ENCODE assay signal across 8 cellular contexts in the genomic region with DNA sequence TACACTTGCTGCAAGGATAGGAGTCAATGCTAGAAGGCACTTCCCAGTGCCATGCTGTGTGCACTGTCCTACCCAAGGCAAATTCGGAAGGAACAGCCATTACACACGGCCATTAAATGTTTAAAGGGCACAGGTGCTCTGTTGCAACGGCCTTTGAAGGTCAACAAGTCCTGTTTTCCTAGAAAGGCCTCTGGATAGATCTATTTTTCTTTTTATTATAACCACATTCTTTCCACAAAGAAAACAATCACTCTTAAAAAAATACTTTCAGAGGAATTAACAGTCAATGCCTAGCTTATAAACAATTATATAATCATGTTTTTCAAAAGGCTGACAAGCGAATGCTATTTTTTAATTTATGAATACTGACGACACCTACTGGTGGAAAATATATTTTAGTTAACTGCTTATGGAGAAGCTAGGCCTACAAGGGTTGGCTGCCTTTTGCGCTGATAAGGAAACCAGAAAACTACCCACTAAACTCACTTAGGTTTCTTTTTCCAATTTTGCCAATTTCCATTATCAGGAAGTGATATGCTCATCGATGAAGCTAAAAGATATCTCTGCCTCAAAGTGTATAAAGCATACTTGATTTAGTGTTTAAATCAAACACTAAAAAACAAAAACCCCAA. TPM values are rescaled to one million over a fixed set of nuclear protein-coding genes. Genes with fewer than 3 reads are reported as not detected.
A peak's percentile ranks its signal among the peaks of the same experiment; 100 is the strongest.
DNase-seq lines count a peak whose midpoint lies in the region; ATAC-seq, FAIRE-seq and TF ChIP-seq lines count a peak whose summit lies in the region.

No MANE protein-coding gene starts in this region.

- peak; percentile 61 for TF ChIP-seq CTCF in A549 (IDR thresholded peaks at IDR 0.05)
- peak; percentile 43; the same call in 1 of the 3 replicates for TF ChIP-seq CTCF in GM12872 (IDR thresholded peaks at IDR 0.05; ENCODE audit: insufficient read depth, low read depth, low read length)
- peak; percentile 81 for TF ChIP-seq CTCF in activated CD8-positive, alpha-beta T cell treated with anti-CD3 and anti-CD28 coated beads for 36 hours (IDR thresholded peaks at IDR 0.05)
- TF ChIP-seq CTCF in fibroblast of mammary gland (conservative IDR thresholded peaks at IDR 0.05; ENCODE audit: control insufficient read depth, insufficient read depth, low read depth, low read length) = peak; percentile 55
- peak; percentile 73 for TF ChIP-seq CTCF in neural cell (IDR thresholded peaks at IDR 0.05; ENCODE audit: poor library complexity, severe bottlenecking)

- no peaks in the 10 kb centered on the region for H3K27me3 Mint-ChIP-seq in activated CD8-positive, alpha-beta T cell treated with anti-CD3 and anti-CD28 coated beads for 36 hours

- peak; percentile 57 to 62 for TF ChIP-seq RAD21 in A549 (conservative IDR thresholded peaks at IDR 0.05 in 1 of 2, IDR thresholded peaks at IDR 0.05 in 1 of 2)
- TF ChIP-seq RAD21 in neural cell (conservative IDR thresholded peaks at IDR 0.05) = peak; percentile 55

- H3K27ac ChIP-seq in A549 (no peak overlapping the region), neural cell (ENCODE audit: low read length) (no peak overlapping the region)

- H3K4me3 Mint-ChIP-seq in activated CD8-positive, alpha-beta T cell treated with anti-CD3 and anti-CD28 coated beads for 36 hours = peak overlapping the region; percentile 87

- peaks cover 48% of the 10 kb centered on the region for H3K4me1 Mint-ChIP-seq in activated CD8-positive, alpha-beta T cell treated with anti-CD3 and anti-CD28 coated beads for 36 hours (ENCODE audit: low read depth)

- ATAC-seq in A549 (no peak), HG02870 (IDR thresholded peaks at IDR 0.05; ENCODE audit: unreplicated experiment) (no peak), GM21786 (IDR thresholded peaks at IDR 0.05; ENCODE audit: unreplicated experiment) (no peak)
- ATAC-seq in activated CD8-positive, alpha-beta T cell treated with anti-CD3 and anti-CD28 coated beads for 36 hours = no peak

- CTCF ChIA-PET in A549 (lab: Yijun Ruan, JAX) = interaction anchor here (0.6 to 7.8 kb wide), 28 partner anchors 9 to 1279 kb away, joined by 3 to 86 read pairs (median 5); no protein-coding TSS in a partner anchor
- CTCF ChIA-PET in activated CD8-positive, alpha-beta T cell treated with anti-CD3 and anti-CD28 coated beads for 36 hours (lab: Charles Lee) = interaction anchor here (0.9 to 18.2 kb wide), 60 partner anchors 8 to 201 kb away, joined by 3 to 354 read pairs (median 6); no protein-coding TSS in a partner anchor

- TF ChIP-seq POLR2A in A549 (IDR thresholded peaks at IDR 0.05; ENCODE audit: low read length) = no peak

- FAIRE-seq in A549 (lab: Jason Lieb, UNC) = no peak

- H3K9me2 ChIP-seq in neural cell (ENCODE audit: insufficient read depth, low read length) = no peaks in the 10 kb centered on the region

- TF ChIP-seq EP300 in A549 (IDR thresholded peaks at IDR 0.05) (no peak), neural cell (conservative IDR thresholded peaks at IDR 0.05; ENCODE audit: poor library complexity, severe bottlenecking) (no peak)

- WGBS in A549 (ENCODE audit: missing lambda C conversion rate) = 33% methylated on average over 7 of the region's 7 CpGs

- no peaks in the 10 kb centered on the region for H3F3A ChIP-seq in neural cell (ENCODE audit: insufficient read depth, low read length, poor library complexity, severe bottlenecking)

- H2AFZ ChIP-seq in neural cell (ENCODE audit: low read depth, low read length) = no peak overlapping the region

- H3K36me3 Mint-ChIP-seq in activated CD8-positive, alpha-beta T cell treated with anti-CD3 and anti-CD28 coated beads for 36 hours (ENCODE audit: low read depth) = peaks cover 50% of the 10 kb centered on the region

- no peak overlapping the region for H3K9ac ChIP-seq in neural cell (ENCODE audit: low read length)

- POLR2A ChIA-PET in A549 (lab: Yijun Ruan, JAX) = interaction anchor here (0.6 to 1.3 kb wide), 2 partner anchors 9 to 66 kb away, joined by 3 to 8 read pairs; no protein-coding TSS in a partner anchor
- POLR2A ChIA-PET in activated CD8-positive, alpha-beta T cell treated with anti-CD3 and anti-CD28 coated beads for 36 hours (lab: Charles Lee) = interaction anchor here (1.0 to 4.9 kb wide), 17 partner anchors 9 to 197 kb away, joined by 3 to 44 read pairs (median 8); no protein-coding TSS in a partner anchor

- no peaks in the 10 kb centered on the region for H3K9me3 Mint-ChIP-seq in activated CD8-positive, alpha-beta T cell treated with anti-CD3 and anti-CD28 coated beads for 36 hours

- no peaks in the 10 kb centered on the region for H3K36me3 ChIP-seq in neural cell (ENCODE audit: insufficient read depth, low read length)

- no peaks in the 10 kb centered on the region for H3K4me1 ChIP-seq in A549

- peak overlapping the region; percentile 92 for H3K27ac Mint-ChIP-seq in activated CD8-positive, alpha-beta T cell treated with anti-CD3 and anti-CD28 coated beads for 36 hours

- intact Hi-C loops in activated CD8-positive, alpha-beta T cell treated with anti-CD3 and anti-CD28 coated beads for 36 hours (cut with micrococcal nuclease) = loop anchor here (2.0 to 5.0 kb wide), 2 partner anchors 97 to 118 kb away; no protein-coding TSS in a partner anchor

- H3K9me3 ChIP-seq in A549 = no peaks in the 10 kb centered on the region
- no peaks in the 10 kb centered on the region for H3K9me3 ChIP-seq in neural cell (ENCODE audit: low read length)

- H3K4me2 ChIP-seq in A549 (0 out of 3 replicates have a peak overlapping the region, but pooled peaks have one; percentile 31), neural cell (ENCODE audit: low read length) (peak overlapping the region; percentile 10)

- no peaks in the 10 kb centered on the region for H4K20me1 ChIP-seq in neural cell (ENCODE audit: insufficient read depth)

- H3K27me3 ChIP-seq in neural cell (ENCODE audit: insufficient read depth, low read depth, low read length) = peaks cover 15% of the 10 kb centered on the region

- peak; percentile 24 to 49 for DNase-seq in A549 (ENCODE audit: low read depth in 1 of 2, low spot score in 1 of 2)
- peak; percentile 31 for DNase-seq in NCI-H2196 treated with DMSO at 0.1 percent for 48 hours (lab: John Stamatoyannopoulos, UW; ENCODE audit: unreplicated experiment)
- DNase-seq in activated CD8-positive, alpha-beta T cell treated with anti-CD3 and anti-CD28 coated beads for 36 hours = peak; percentile 40
- DNase-seq in fibroblast of mammary gland (ENCODE audit: low read depth) = peak; percentile 74

- H3K79me2 ChIP-seq in neural cell (replicated peaks; ENCODE audit: insufficient read depth, low read length) = no peaks in the 10 kb centered on the region

- H3K4me3 ChIP-seq in A549 = no peak overlapping the region
- no peak overlapping the region for H3K4me3 ChIP-seq in fibroblast of mammary gland (ENCODE audit: control insufficient read depth, low read depth, low read length)
- peak overlapping the region; percentile 50 for H3K4me3 ChIP-seq in neural cell (ENCODE audit: low read length)

TF ChIP-seq in A549, 52 proteins besides CTCF, POLR2A, EP300 and RAD21:
- TF ChIP-seq CBX2 (IDR thresholded peaks at IDR 0.05; ENCODE audit: borderline replicate concordance, low read depth) (no peak), SREBF2 (IDR thresholded peaks at IDR 0.05) (no peak), SMC3 (IDR thresholded peaks at IDR 0.05) (peak; percentile 49; the same call in 2 of the 3 replicates), HMGXB4 (CRISPR knock-in tag; IDR thresholded peaks at IDR 0.05; ENCODE audit: borderline replicate concordance) (no peak)
TF ChIP-seq in A549: peak in this region for 1.

TF ChIP-seq in neural cell, 6 proteins besides CTCF, POLR2A, EP300 and RAD21:
- peak; percentile 65 for TF ChIP-seq SMC3 (conservative IDR thresholded peaks at IDR 0.05; ENCODE audit: poor library complexity)
- no peak for TF ChIP-seq POLR2AphosphoS5 (IDR thresholded peaks at IDR 0.05)

RNA-seq across cellular contexts. Expression of gene ARHGEF3, which starts 2.4 kb away (rescaled TPM):
- polyA plus RNA-seq in A549 (2011; rRNA removed) (10.6 and 12.1 TPM in 2 replicates), A549 (2017; fragmentation: RNase III; extraction: RNeasy Plus Mini Kit Qiagen cat#74134 plus additional on column Dnase treatment) (5.8 to 7.3 TPM (median 7.3 TPM) in 3 replicates), neural cell (4.1 and 4.5 TPM in 2 replicates)
- 3.9 and 4.0 TPM in 2 replicates for polyA plus RNA-seq in A549 (2012; cell fraction: cytosol; rRNA removed)
- 3.3 and 3.6 TPM in 2 replicates for polyA plus RNA-seq in A549 (2012; cell fraction: nucleus; rRNA removed)
- 9.3 and 11.6 TPM in 2 replicates for polyA minus RNA-seq in A549 (2011; rRNA and poly(A)+ RNA removed)
- 10 to 100 TPM; 63.0 to 66.5 TPM for total RNA-seq in activated CD8-positive, alpha-beta T cell treated with anti-CD3 and anti-CD28 coated beads for 36 hours
- polyA minus RNA-seq in neural cell = 4.6 and 9.3 TPM in 2 replicates
